Comparison of ENCODE assay signal across 27 cellular contexts in genomic region chr3:101913173-101913572, GRCh38.
A peak's percentile ranks its signal among the peaks of the same experiment; 100 is the strongest.
DNase-seq lines count a peak whose midpoint lies in the region; ATAC-seq and TF ChIP-seq lines count a peak whose summit lies in the region.
"Had no signal": no experiment of that assay in that cellular context is flagged by ENCODE, and none has a peak within 500 bp of the region (broad histone marks: within the 10 kb centered on the region; RNA-seq: fewer than 3 reads in every experiment).

No MANE protein-coding gene starts in this region.

- CTCF ChIA-PET in naive thymus-derived CD4-positive, alpha-beta T cell (lab: Charles Lee) = no interaction called here

- peaks cover 9 to 10% of the 10 kb centered on the region in 2 donors for H3K9me3 Mint-ChIP-seq in stimulated activated naive B cell treated with anti-CD40 and anti-IgM and Interleukin-4, amounts not matched to agents 10 μg/mL and 1 μg/mL and 100 μg/mL, for 72 hours
- peaks cover 4% of the 10 kb centered on the region for H3K9me3 Mint-ChIP-seq in stimulated activated memory B cell treated with anti-CD40 and anti-IgM and Interleukin-4, amounts not matched to agents 10 μg/mL and 1 μg/mL and 100 μg/mL, for 72 hours
- H3K9me3 Mint-ChIP-seq in naive thymus-derived CD4-positive, alpha-beta T cell = peaks cover 0 to 9% (median 3%) of the 10 kb centered on the region in 11 donors
- H3K9me3 Mint-ChIP-seq: endodermal cell, immature natural killer cell had no signal

- no peak for TF ChIP-seq CTCF in RWPE2 (IDR thresholded peaks at IDR 0.05; ENCODE audit: poor library complexity, severe bottlenecking)
- no peak for TF ChIP-seq CTCF in epithelial cell of esophagus (IDR thresholded peaks at IDR 0.05; ENCODE audit: insufficient read depth, low read depth, low read length, missing control alignments)

- peaks cover 11 to 12% of the 10 kb centered on the region in 2 donors for H3K36me3 Mint-ChIP-seq in stimulated activated naive B cell treated with anti-CD40 and anti-IgM and Interleukin-4, amounts not matched to agents 10 μg/mL and 1 μg/mL and 100 μg/mL, for 72 hours
- H3K36me3 Mint-ChIP-seq in stimulated activated memory B cell treated with anti-CD40 and anti-IgM and Interleukin-4, amounts not matched to agents 10 μg/mL and 1 μg/mL and 100 μg/mL, for 72 hours = peaks cover 9% of the 10 kb centered on the region
- peaks cover 0 to 14% (median 5%) of the 10 kb centered on the region in 5 donors for H3K36me3 Mint-ChIP-seq in naive thymus-derived CD4-positive, alpha-beta T cell
- H3K36me3 Mint-ChIP-seq: immature natural killer cell had no signal

- no peak for DNase-seq in activated CD4-positive, CD25-positive, alpha-beta regulatory T cell treated with anti-CD3 and anti-CD28 coated beads, Interleukin-2, amount 50 U/mL, for 72 hours
- DNase-seq in RWPE2 (ENCODE audit: low spot score) (no peak), epithelial cell of esophagus (ENCODE audit: low read depth) (peak; percentile 88)
- DNase-seq in stimulated activated naive B cell treated with anti-CD40 and anti-IgM and Interleukin-4, amounts not matched to agents 10 μg/mL and 1 μg/mL and 100 μg/mL, for 72 hours = no peak
- no peak for DNase-seq in naive thymus-derived CD4-positive, alpha-beta T cell
- DNase-seq: activated CD4-positive, alpha-beta T cell treated with anti-CD3 and anti-CD28 coated beads, Interleukin-2, amount 50 U/mL, for 48 hours; activated naive CD4-positive, alpha-beta T cell; Caco-2; colonic mucosa; DND-41; endodermal cell; heart right ventricle; immature natural killer cell; left ventricle myocardium superior; MG63; NCI-H1436; NCI-H82; spleen; stimulated activated CD4-positive, alpha-beta T cell treated with anti-CD3 and anti-CD28 coated beads, Interleukin-4, amount 100 ng/mL, for 4 hours; uterus had no signal

- no peaks in the 10 kb centered on the region for H3K27me3 Mint-ChIP-seq in stimulated activated naive B cell treated with anti-CD40 and anti-IgM and Interleukin-4, amounts not matched to agents 10 μg/mL and 1 μg/mL and 100 μg/mL, for 72 hours
- no peaks in the 10 kb centered on the region for H3K27me3 Mint-ChIP-seq in stimulated activated memory B cell treated with anti-CD40 and anti-IgM and Interleukin-4, amounts not matched to agents 10 μg/mL and 1 μg/mL and 100 μg/mL, for 72 hours
- H3K27me3 Mint-ChIP-seq in naive thymus-derived CD4-positive, alpha-beta T cell = peaks cover 0 to 29% (median 0%) of the 10 kb centered on the region in 5 donors
- H3K27me3 Mint-ChIP-seq: B cell had no signal

- no peaks in the 10 kb centered on the region for H3K9me3 ChIP-seq in RWPE2 (ENCODE audit: severe bottlenecking)
- H3K9me3 ChIP-seq in naive thymus-derived CD4-positive, alpha-beta T cell (ENCODE audit: control insufficient read depth in 2 of 3, low read length in 3 of 3) = no peaks in the 10 kb centered on the region
- H3K9me3 ChIP-seq: Caco-2, colonic mucosa, heart right ventricle, MG63, SJSA1, spleen, uterus had no signal

- peaks cover 8% of the 10 kb centered on the region for H3K4me1 ChIP-seq in RWPE2 (ENCODE audit: insufficient read depth, poor library complexity, severe bottlenecking)
- no peaks in the 10 kb centered on the region for H3K4me1 ChIP-seq in naive thymus-derived CD4-positive, alpha-beta T cell (ENCODE audit: control insufficient read depth in 2 of 2, insufficient read depth in 2 of 2, low read length in 2 of 2)
- H3K4me1 ChIP-seq: Caco-2, colonic mucosa, heart right ventricle, SJSA1, spleen, uterus had no signal

- intact Hi-C loops in naive thymus-derived CD4-positive, alpha-beta T cell (cut with micrococcal nuclease) = no loop called here

- ATAC-seq in activated CD4-positive, CD25-positive, alpha-beta regulatory T cell treated with anti-CD3 and anti-CD28 coated beads, Interleukin-2, amount 50 U/mL, for 24 hours = peak; percentile 56 to 77
- ATAC-seq in RWPE2 (ENCODE audit: low read depth) = peak; percentile 79
- ATAC-seq in stimulated activated naive B cell treated with anti-CD40 and anti-IgM and Interleukin-4, amounts not matched to agents 10 μg/mL and 1 μg/mL and 100 μg/mL, for 72 hours (replicated peaks) = peak; percentile 55 to 66
- no peak for ATAC-seq in stimulated activated memory B cell treated with anti-CD40 and anti-IgM and Interleukin-4, amounts not matched to agents 10 μg/mL and 1 μg/mL and 100 μg/mL, for 72 hours
- no peak for ATAC-seq in naive thymus-derived CD4-positive, alpha-beta T cell
- ATAC-seq in HG02642 (IDR thresholded peaks at IDR 0.05; ENCODE audit: poor library complexity, unreplicated experiment) = no peak
- ATAC-seq: HCT116, heart right ventricle, left ventricle myocardium superior had no signal

- H3K27me3 ChIP-seq in RWPE2 (ENCODE audit: insufficient read depth, poor library complexity, severe bottlenecking) = no peaks in the 10 kb centered on the region
- no peaks in the 10 kb centered on the region for H3K27me3 ChIP-seq in naive thymus-derived CD4-positive, alpha-beta T cell (ENCODE audit: control insufficient read depth in 2 of 2, insufficient read depth in 2 of 2, low read length in 2 of 2)
- H3K27me3 ChIP-seq: colonic mucosa, heart right ventricle, MG63, SJSA1, spleen, uterus had no signal

- H3K4me1 Mint-ChIP-seq in stimulated activated naive B cell treated with anti-CD40 and anti-IgM and Interleukin-4, amounts not matched to agents 10 μg/mL and 1 μg/mL and 100 μg/mL, for 72 hours = peaks cover 19 to 30% of the 10 kb centered on the region in 2 donors
- H3K4me1 Mint-ChIP-seq in stimulated activated memory B cell treated with anti-CD40 and anti-IgM and Interleukin-4, amounts not matched to agents 10 μg/mL and 1 μg/mL and 100 μg/mL, for 72 hours = peaks cover 9% of the 10 kb centered on the region
- H3K4me1 Mint-ChIP-seq in naive thymus-derived CD4-positive, alpha-beta T cell = peaks cover 0 to 5% (median 0%) of the 10 kb centered on the region in 7 donors
- H3K4me1 Mint-ChIP-seq: endodermal cell, immature natural killer cell had no signal

- POLR2A ChIA-PET in naive thymus-derived CD4-positive, alpha-beta T cell (lab: Charles Lee) = no interaction called here

- H3K4me3 Mint-ChIP-seq in stimulated activated naive B cell treated with anti-CD40 and anti-IgM and Interleukin-4, amounts not matched to agents 10 μg/mL and 1 μg/mL and 100 μg/mL, for 72 hours = no peak overlapping the region
- H3K4me3 Mint-ChIP-seq in stimulated activated memory B cell treated with anti-CD40 and anti-IgM and Interleukin-4, amounts not matched to agents 10 μg/mL and 1 μg/mL and 100 μg/mL, for 72 hours = no peak overlapping the region
- H3K4me3 Mint-ChIP-seq in naive thymus-derived CD4-positive, alpha-beta T cell = no peak overlapping the region
- H3K4me3 Mint-ChIP-seq: B cell, endodermal cell, immature natural killer cell had no signal

- peak overlapping the region; percentile 13 for H3K27ac ChIP-seq in RWPE2 (ENCODE audit: poor library complexity, severe bottlenecking)
- no peak overlapping the region for H3K27ac ChIP-seq in naive thymus-derived CD4-positive, alpha-beta T cell (ENCODE audit: low read depth, low read length)
- H3K27ac ChIP-seq: 22Rv1, colonic mucosa, heart right ventricle, SJSA1, spleen, uterus had no signal

- H3K4me3 ChIP-seq in RWPE2 (ENCODE audit: severe bottlenecking) (no peak overlapping the region), epithelial cell of esophagus (ENCODE audit: low read length) (no peak overlapping the region)
- no peak overlapping the region for H3K4me3 ChIP-seq in naive thymus-derived CD4-positive, alpha-beta T cell (ENCODE audit: low read length)
- H3K4me3 ChIP-seq: colonic mucosa, heart right ventricle, MG63, SJSA1, spleen, uterus had no signal

- peak overlapping the region; percentile 25 for H3K27ac Mint-ChIP-seq in stimulated activated naive B cell treated with anti-CD40 and anti-IgM and Interleukin-4, amounts not matched to agents 10 μg/mL and 1 μg/mL and 100 μg/mL, for 72 hours
- no peak overlapping the region for H3K27ac Mint-ChIP-seq in stimulated activated memory B cell treated with anti-CD40 and anti-IgM and Interleukin-4, amounts not matched to agents 10 μg/mL and 1 μg/mL and 100 μg/mL, for 72 hours
- no peak overlapping the region for H3K27ac Mint-ChIP-seq in naive thymus-derived CD4-positive, alpha-beta T cell
- H3K27ac Mint-ChIP-seq: B cell, endodermal cell had no signal

- H3K36me3 ChIP-seq in RWPE2 (ENCODE audit: low read depth) = no peaks in the 10 kb centered on the region
- H3K36me3 ChIP-seq in naive thymus-derived CD4-positive, alpha-beta T cell (ENCODE audit: control insufficient read depth in 2 of 3, insufficient read depth in 3 of 3, low read length in 3 of 3) = no peaks in the 10 kb centered on the region
- H3K36me3 ChIP-seq: colonic mucosa, heart right ventricle, MG63, SJSA1, spleen, uterus had no signal

Comparison
In these comparisons a context has a peak if more than half of its experiments do, and no peak if none do; other contexts are left out.
1. ATAC-seq: peak in activated CD4-positive, CD25-positive, alpha-beta regulatory T cell treated with anti-CD3 and anti-CD28 coated beads, Interleukin-2, amount 50 U/mL, for 24 hours (2 of 2), RWPE2 (single experiment) and stimulated activated naive B cell treated with anti-CD40 and anti-IgM and Interleukin-4, amounts not matched to agents 10 μg/mL and 1 μg/mL and 100 μg/mL, for 72 hours (2 of 2); none in stimulated activated memory B cell treated with anti-CD40 and anti-IgM and Interleukin-4, amounts not matched to agents 10 μg/mL and 1 μg/mL and 100 μg/mL, for 72 hours (single experiment), naive thymus-derived CD4-positive, alpha-beta T cell (single experiment) and HG02642 (single experiment).